ENCODE assay signal across 15 cellular contexts in genomic region chr14:48582938-48583337, GRCh38.
"Had no signal": no experiment of that assay in that cellular context is flagged by ENCODE, and none has a peak within 500 bp of the region (broad histone marks: within the 10 kb centered on the region; RNA-seq: fewer than 3 reads in every experiment).

No MANE protein-coding gene starts in this region.

- H3K27me3 ChIP-seq: neutrophil, upper lobe of right lung had no signal

- ATAC-seq: activated T-helper 17 cell treated with anti-CD3 and anti-CD28 coated beads, Interleukin-2, amount 50 U/mL, for 72 hours; natural killer cell; stimulated activated effector memory CD8-positive, alpha-beta T cell treated with anti-CD3 and anti-CD28 coated beads, Interleukin-12 subunit alpha, Interleukin-12 subunit beta, amount 100 ng/mL, for 72 hours; upper lobe of right lung had no signal

- H3K4me3 ChIP-seq: thoracic aorta, upper lobe of right lung had no signal

- H3K27ac ChIP-seq: neutrophil, thoracic aorta, upper lobe of right lung, VCaP had no signal

- H3K4me1 ChIP-seq: upper lobe of right lung had no signal

- DNase-seq: activated CD4-positive, alpha-beta T cell treated with anti-CD3 and anti-CD28 coated beads for 1 hour; activated CD4-positive, alpha-beta T cell treated with anti-CD3 and anti-CD28 coated beads, Interleukin-2, amount 50 U/mL, for 4 hours; activated naive CD4-positive, alpha-beta T cell treated with anti-CD3 and anti-CD28 coated beads for 36 hours; effector memory CD4-positive, alpha-beta T cell; foreskin fibroblast; mesendoderm; natural killer cell; stimulated activated CD4-positive, alpha-beta T cell treated with anti-CD3 and anti-CD28 coated beads, Interleukin-12 subunit alpha, Interleukin-12 subunit beta, amount 100 ng/mL, for 4 hours; stimulated activated CD4-positive, alpha-beta T cell treated with anti-CD3 and anti-CD28 coated beads, Interleukin-2, amount 100 ng/mL, for 24 hours; upper lobe of right lung had no signal

- H3K9me3 ChIP-seq: neutrophil, thoracic aorta, upper lobe of right lung had no signal
